In genomic region chr10:91551856-91552255, GRCh38 we compare ENCODE assay signal across 8 cellular contexts.
DNase-seq lines count a peak whose midpoint lies in the region; ATAC-seq and FAIRE-seq lines count a peak whose summit lies in the region.

No MANE protein-coding gene starts in this region.

- FAIRE-seq in small intestine (lab: Jason Lieb, UNC) = no peak

- peaks cover 19% of the 10 kb centered on the region for H3K27me3 Mint-ChIP-seq in T-helper 17 cell

- H3K4me1 ChIP-seq in HAP-1 = no peaks in the 10 kb centered on the region
- H3K4me1 ChIP-seq in small intestine (ENCODE audit: control insufficient read depth in 2 of 2, insufficient read depth in 1 of 2, low read depth in 1 of 2, low read length in 1 of 2) = peaks cover 4 to 8% of the 10 kb centered on the region in 2 donors

- H3K27ac Mint-ChIP-seq in T-helper 17 cell = peak overlapping the region; percentile 72

- H3K4me3 ChIP-seq in HAP-1 = no peak overlapping the region
- H3K4me3 ChIP-seq in small intestine (ENCODE audit: low read depth in 1 of 2, low read length in 2 of 2) = no peak overlapping the region

- H3K36me3 Mint-ChIP-seq in T-helper 17 cell (ENCODE audit: low read depth) = no peaks in the 10 kb centered on the region

- H3K27me3 ChIP-seq in HAP-1 (ENCODE audit: low read depth) (no peaks in the 10 kb centered on the region), small intestine (ENCODE audit: control insufficient read depth in 2 of 2, insufficient read depth in 2 of 2, low read length in 2 of 2) (no peaks in the 10 kb centered on the region)

- H3K27ac ChIP-seq in small intestine (ENCODE audit: low read depth in 1 of 2, low read length in 1 of 2) = no peak overlapping the region

- intact Hi-C loops in Right ventricle myocardium superior (cut with DNase I) = loop anchor here (1.0 kb wide), 1 partner anchor 83 kb away; no protein-coding TSS in a partner anchor

- H3K9me3 ChIP-seq in HAP-1 (no peaks in the 10 kb centered on the region), T-helper 17 cell (ENCODE audit: control insufficient read depth, low read length, poor library complexity, severe bottlenecking) (no peaks in the 10 kb centered on the region), small intestine (ENCODE audit: control insufficient read depth, low read depth) (no peaks in the 10 kb centered on the region)

- no peak overlapping the region for H3K4me3 Mint-ChIP-seq in T-helper 17 cell

- DNase-seq in COLO829 (ENCODE audit: low spot score) = peak; percentile 29
- peak; percentile 33 to 47 for DNase-seq in HAP-1 (ENCODE audit: low spot score in 2 of 2)
- no peak for DNase-seq in T-helper 17 cell
- DNase-seq in Right ventricle myocardium superior = peak; percentile 62
- DNase-seq in retina = peak; percentile 82
- no peak for DNase-seq in UCSD-AML1 (lab: John Stamatoyannopoulos, UW; ENCODE audit: unreplicated experiment)
- DNase-seq in small intestine = no peak
- DNase-seq in T1000 (lab: John Stamatoyannopoulos, UW) = no peak

- in situ Hi-C loops in HAP-1 (cut with MboI; ENCODE audit: low sequenced_read_pairs) = no loop called here

- 53 to 86% (median 74%) methylated on average over 8 of the region's 8 CpGs for WGBS in small intestine, 3 donors

- ATAC-seq in T-helper 17 cell (no peak), Right ventricle myocardium superior (ENCODE audit: poor library complexity) (peak; percentile 88)

- H3K36me3 ChIP-seq in HAP-1 (replicated peaks) (no peaks in the 10 kb centered on the region), small intestine (ENCODE audit: control insufficient read depth in 2 of 2, insufficient read depth in 2 of 2, low read length in 2 of 2) (no peaks in the 10 kb centered on the region)

- peaks cover 5% of the 10 kb centered on the region for H3K4me1 Mint-ChIP-seq in T-helper 17 cell

Comparison
In these comparisons a context has a peak if more than half of its experiments do, and no peak if none do; other contexts are left out.
1. DNase-seq: peak in COLO829 (single experiment), HAP-1 (2 of 2), Right ventricle myocardium superior (single experiment) and retina (single experiment); none in T-helper 17 cell (0 of 3), UCSD-AML1 (single experiment), small intestine (single experiment) and T1000 (single experiment).